ENCODE assay signal across 8 cellular contexts in genomic region chr16:81730090-81731051, GRCh38. TPM values are rescaled to one million over a fixed set of nuclear protein-coding genes. Genes with fewer than 3 reads are reported as not detected.
DNase-seq lines count a peak whose midpoint lies in the region; ATAC-seq, FAIRE-seq and TF ChIP-seq lines count a peak whose summit lies in the region.

No MANE protein-coding gene starts in this region.

- intact Hi-C loops in cardiac septum (cut with DNase I) (loop anchor here (10.0 kb wide), 1 partner anchor 526 kb away; no protein-coding TSS in a partner anchor), pancreas (cut with DNase I) (loop anchor here in 1 of 3 donors (5.0 kb wide), 1 partner anchor 328 kb away; no protein-coding TSS in a partner anchor)

- H3K4me3 ChIP-seq in pancreas (peak overlapping the region in 3 of 4 donors; percentile 12 to 42 (median 27)), upper lobe of left lung (peak overlapping the region in 3 of 4 donors; percentile 34 to 47 (median 47))

- no peak for TF ChIP-seq EP300 in upper lobe of left lung (IDR thresholded peaks at IDR 0.05)

- peak; percentile 62 for DNase-seq in D721Med (ENCODE audit: insufficient read length, low spot score)
- DNase-seq in SHP77 treated with DMSO at 0.1 percent for 48 hours (lab: John Stamatoyannopoulos, UW), result peak; percentile 98
- DNase-seq in activated naive CD8-positive, alpha-beta T cell treated with anti-CD3 and anti-CD28 coated beads, Interleukin-2, amount 10 ng/mL, durations not matched to agents 7 days and 5 days, result peak; percentile 70
- DNase-seq in cardiac septum (ENCODE audit: low spot score), result peak; percentile 92
- peak; percentile 84 to 93 (median 89) for DNase-seq in pancreas
- DNase-seq in upper lobe of left lung, result peak; percentile 92 to 93

- 20 to 25% methylated on average over 43 to 47 of the region's 47 CpGs for WGBS in pancreas, 2 donors
- 11 to 19% methylated on average over 26 to 43 of the region's 47 CpGs for WGBS in upper lobe of left lung, 2 donors

- no peaks in the 10 kb centered on the region for H3K9me3 Mint-ChIP-seq in activated naive CD8-positive, alpha-beta T cell treated with anti-CD3 and anti-CD28 coated beads, Interleukin-2, amount 10 ng/mL, durations not matched to agents 7 days and 5 days

- peak in 1 of 4 donors; percentile 33 for TF ChIP-seq POLR2A in upper lobe of left lung (IDR thresholded peaks at IDR 0.05)

- H3K4me1 Mint-ChIP-seq in activated naive CD8-positive, alpha-beta T cell treated with anti-CD3 and anti-CD28 coated beads, Interleukin-2, amount 10 ng/mL, durations not matched to agents 7 days and 5 days, result peaks cover 14% of the 10 kb centered on the region

- H3K9me3 ChIP-seq in KOPT-K1 (ENCODE audit: insufficient read depth, low read length, poor library complexity, severe bottlenecking) (no peaks in the 10 kb centered on the region), pancreas (no peaks in the 10 kb centered on the region), upper lobe of left lung (no peaks in the 10 kb centered on the region)

- H3K27me3 Mint-ChIP-seq in activated naive CD8-positive, alpha-beta T cell treated with anti-CD3 and anti-CD28 coated beads, Interleukin-2, amount 10 ng/mL, durations not matched to agents 7 days and 5 days, result peaks cover 20% of the 10 kb centered on the region

- TF ChIP-seq CTCF in D721Med (IDR thresholded peaks at IDR 0.05; ENCODE audit: insufficient read depth, missing control alignments) (peak; percentile 15), pancreas (IDR thresholded peaks at IDR 0.05) (peak; percentile 56 to 70 (median 63)), upper lobe of left lung (IDR thresholded peaks at IDR 0.05) (peak; percentile 62 to 87 (median 82))

- H3K4me1 ChIP-seq in pancreas, result peaks cover 0 to 7% (median 0%) of the 10 kb centered on the region in 3 donors
- H3K4me1 ChIP-seq in upper lobe of left lung, result peaks cover 8 to 15% (median 10%) of the 10 kb centered on the region in 4 donors

- no peak for FAIRE-seq in D721Med (lab: Jason Lieb, UNC)
- FAIRE-seq in pancreas (lab: Jason Lieb, UNC), result no peak

- H3K27me3 ChIP-seq in pancreas (no peaks in the 10 kb centered on the region), upper lobe of left lung (no peaks in the 10 kb centered on the region)

- H3K4me3 Mint-ChIP-seq in activated naive CD8-positive, alpha-beta T cell treated with anti-CD3 and anti-CD28 coated beads, Interleukin-2, amount 10 ng/mL, durations not matched to agents 7 days and 5 days, result peak overlapping the region; percentile 80

- H3K36me3 ChIP-seq in KOPT-K1 (ENCODE audit: insufficient read depth, low read length) (no peaks in the 10 kb centered on the region), pancreas (no peaks in the 10 kb centered on the region), upper lobe of left lung (no peaks in the 10 kb centered on the region)

- H3K27ac Mint-ChIP-seq in activated naive CD8-positive, alpha-beta T cell treated with anti-CD3 and anti-CD28 coated beads, Interleukin-2, amount 10 ng/mL, durations not matched to agents 7 days and 5 days, result peak overlapping the region; percentile 71

- peak; percentile 77 for ATAC-seq in GM21528 (IDR thresholded peaks at IDR 0.05; ENCODE audit: low FRiP score, unreplicated experiment)
- ATAC-seq in activated naive CD8-positive, alpha-beta T cell treated with anti-CD3 and anti-CD28 coated beads, Interleukin-2, amount 10 ng/mL, durations not matched to agents 7 days and 5 days (ENCODE audit: low read depth), result peak; percentile 89
- peak; percentile 86 to 95 (median 94) for ATAC-seq in pancreas
- ATAC-seq in upper lobe of left lung (ENCODE audit: low FRiP score in 2 of 2), result peak; percentile 90 to 91

- H3K27ac ChIP-seq in KOPT-K1 (ENCODE audit: low read depth, low read length, poor library complexity, severe bottlenecking), result peak overlapping the region; percentile 20
- H3K27ac ChIP-seq in pancreas, result peak overlapping the region in 2 of 4 donors; percentile 41 to 64
- peak overlapping the region; percentile 3 to 66 (median 42) for H3K27ac ChIP-seq in upper lobe of left lung

- no peaks in the 10 kb centered on the region for H3K36me3 Mint-ChIP-seq in activated naive CD8-positive, alpha-beta T cell treated with anti-CD3 and anti-CD28 coated beads, Interleukin-2, amount 10 ng/mL, durations not matched to agents 7 days and 5 days

- POLR2A ChIA-PET in activated naive CD8-positive, alpha-beta T cell treated with anti-CD3 and anti-CD28 coated beads, Interleukin-2, amount 10 ng/mL, durations not matched to agents 7 days and 5 days (lab: Charles Lee), result interaction anchor here (0.6 to 1.4 kb wide), 2 partner anchors 10 to 332 kb away, joined by 3 to 7 read pairs; no protein-coding TSS in a partner anchor

RNA-seq across cellular contexts. Expression of gene PLCG2, which starts 48.7 kb away (rescaled TPM):
- 10 to 100 TPM; 13.5 to 15.2 TPM for total RNA-seq in activated naive CD8-positive, alpha-beta T cell treated with anti-CD3 and anti-CD28 coated beads, Interleukin-2, amount 10 ng/mL, durations not matched to agents 7 days and 5 days
- total RNA-seq in cardiac septum (8.5 TPM), pancreas (10 to 100 TPM in 1 of 6 donors, 1 to 10 TPM in 5; 3.7 to 23.6 (median 6.8) TPM), upper lobe of left lung (10 to 100 TPM; 13.8 to 85.9 (median 35.1) TPM)
- polyA plus RNA-seq in pancreas, result 10 to 100 TPM; 10.5 to 11.6 TPM

Comparison
In these comparisons a context has a peak if more than half of its experiments do, and no peak if none do; other contexts are left out.
1. CTCF ChIP-seq: peak in every context shown above with its lines; median percentile 82 in upper lobe of left lung; 63 in pancreas; 15 in D721Med.